ENCODE assay signal across 9 cellular contexts in genomic region chr6:27494987-27495385, GRCh38. TPM values are rescaled to one million over a fixed set of nuclear protein-coding genes. Genes with fewer than 3 reads are reported as not detected.
DNase-seq lines count a peak whose midpoint lies in the region; ATAC-seq and TF ChIP-seq lines count a peak whose summit lies in the region.
"Had no signal": no experiment of that assay in that cellular context is flagged by ENCODE, and none has a peak within 500 bp of the region (broad histone marks: within the 10 kb centered on the region; RNA-seq: fewer than 3 reads in every experiment).

No MANE protein-coding gene starts in this region.

- H3K27me3 ChIP-seq in AG04450 (ENCODE audit: control insufficient read depth, insufficient read depth, low read length) (no peaks in the 10 kb centered on the region), colonic mucosa (peaks cover 6% of the 10 kb centered on the region)

- peaks cover 8 to 19% (median 12%) of the 10 kb centered on the region in 4 donors for H3K4me1 Mint-ChIP-seq in naive thymus-derived CD8-positive, alpha-beta T cell

- intact Hi-C loops in colonic mucosa (cut with DNase I) = no loop called here

- peak overlapping the region in 2 of 10 donors; percentile 26 to 34 for H3K27ac Mint-ChIP-seq in naive thymus-derived CD8-positive, alpha-beta T cell
- H3K27ac Mint-ChIP-seq: memory B cell had no signal

- H3K9ac ChIP-seq in colonic mucosa (ENCODE audit: low read depth in 2 of 2, low read length in 2 of 2) = no peak overlapping the region

- TF ChIP-seq CTCF in AG04450 (IDR thresholded peaks at IDR 0.05; ENCODE audit: low read depth, low read length) = no peak
- TF ChIP-seq CTCF in colonic mucosa (IDR thresholded peaks at IDR 0.05) = no peak

- ATAC-seq in HG03354 (IDR thresholded peaks at IDR 0.05; ENCODE audit: poor library complexity, severe bottlenecking, unreplicated experiment) = peak; percentile 10
- no peak for ATAC-seq in naive thymus-derived CD8-positive, alpha-beta T cell
- no peak for ATAC-seq in HG03521 (IDR thresholded peaks at IDR 0.05; ENCODE audit: unreplicated experiment)
- no peak for ATAC-seq in HG03457 (IDR thresholded peaks at IDR 0.05; ENCODE audit: unreplicated experiment)

- H3K4me3 ChIP-seq in AG04450 (ENCODE audit: low read depth, low read length) (peak overlapping the region; percentile 79), colonic mucosa (peak overlapping the region; percentile 36)

- DNase-seq in AG04450 (ENCODE audit: low read depth, low spot score) (no peak), colonic mucosa (no peak), NCI-H526 (lab: John Stamatoyannopoulos, UW) (no peak), NCI-H69 (lab: John Stamatoyannopoulos, UW) (no peak)
- DNase-seq in naive thymus-derived CD8-positive, alpha-beta T cell = no peak

- H3K27ac ChIP-seq in AG04450 (ENCODE audit: low read depth, low read length) = peak overlapping the region; percentile 72
- H3K27ac ChIP-seq in colonic mucosa = no peak overlapping the region

- H3K9me3 Mint-ChIP-seq in naive thymus-derived CD8-positive, alpha-beta T cell = peaks cover 0 to 12% (median 3%) of the 10 kb centered on the region in 9 donors

- H3K27me3 Mint-ChIP-seq in naive thymus-derived CD8-positive, alpha-beta T cell = peaks cover 28 to 64% (median 51%) of the 10 kb centered on the region in 5 donors

- H3K4me1 ChIP-seq in colonic mucosa = no peaks in the 10 kb centered on the region

- H3K36me3 Mint-ChIP-seq in naive thymus-derived CD8-positive, alpha-beta T cell = peaks cover 3 to 31% (median 6%) of the 10 kb centered on the region in 3 donors

- CTCF ChIA-PET in AG04450 (lab: Charles Lee) = interaction anchor here (1.0 to 2.9 kb wide), 2 partner anchors 257 to 401 kb away, joined by 3 to 13 read pairs; no protein-coding TSS in a partner anchor

- peak overlapping the region; percentile 15 to 75 (median 69) for H3K4me3 Mint-ChIP-seq in naive thymus-derived CD8-positive, alpha-beta T cell

- no peaks in the 10 kb centered on the region for H3K36me3 ChIP-seq in colonic mucosa

- POLR2A ChIA-PET in AG04450 (lab: Yijun Ruan, JAX) = interaction anchor here (0.6 kb wide), 1 partner anchor 16 kb away, joined by 3 read pairs; no protein-coding TSS in a partner anchor
- POLR2A ChIA-PET in naive thymus-derived CD8-positive, alpha-beta T cell (lab: Charles Lee) = no interaction called here

- no peaks in the 10 kb centered on the region for H3K9me3 ChIP-seq in AG04450 (ENCODE audit: control insufficient read depth, insufficient read depth, low read length)
- no peaks in the 10 kb centered on the region for H3K9me3 ChIP-seq in colonic mucosa

RNA-seq across cellular contexts. Expression of gene ZNF184, which starts 22.1 kb away (rescaled TPM):
- polyA plus RNA-seq in AG04450 (2011; rRNA removed) = 6.4 and 9.9 TPM in 2 replicates
- polyA minus RNA-seq in AG04450 (2011; rRNA and poly(A)+ RNA removed) = 5.1 and 10.0 TPM in 2 replicates
- total RNA-seq in colonic mucosa = 1 to 10 TPM; 6.3 to 8.6 TPM
- 10 to 100 TPM; 10.4 to 10.8 TPM for total RNA-seq in naive thymus-derived CD8-positive, alpha-beta T cell
- 1 to 10 TPM; 3.8 to 7.8 (median 7.8) TPM for polyA plus RNA-seq in naive thymus-derived CD8-positive, alpha-beta T cell
